ENCODE assay signal across 8 cellular contexts in the genomic region with DNA sequence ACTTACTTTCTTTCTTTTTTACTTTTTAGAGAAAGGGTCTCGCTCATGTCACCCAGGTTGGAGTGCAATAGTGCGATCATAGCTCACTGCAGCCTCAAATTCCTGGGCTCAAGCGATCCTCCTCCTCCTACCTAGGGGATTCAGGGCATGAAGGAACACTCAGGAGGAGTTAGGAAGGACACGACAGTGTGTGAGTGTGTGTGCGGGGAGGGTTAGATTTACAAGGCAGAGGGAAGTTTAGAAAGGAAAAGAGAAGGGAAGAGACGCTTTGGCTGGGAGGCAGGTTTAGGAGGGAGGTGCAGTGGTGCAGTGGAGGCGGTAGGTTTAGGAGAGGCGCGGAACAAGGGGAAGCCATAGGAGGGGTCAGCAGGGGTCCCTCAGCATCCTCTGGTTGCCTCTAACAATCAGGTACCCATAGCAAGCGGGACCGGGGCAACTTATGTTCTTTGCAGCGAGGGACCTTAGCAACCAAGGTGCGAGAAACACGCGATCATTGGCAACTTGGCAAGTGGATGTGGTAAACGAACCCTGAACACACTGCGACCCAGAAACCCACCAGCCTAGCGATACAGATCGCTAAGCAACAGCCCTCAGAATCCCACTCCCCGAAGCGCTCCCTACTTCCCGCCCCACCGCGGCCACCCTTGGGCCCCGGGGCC. TPM values are rescaled to one million over a fixed set of nuclear protein-coding genes. Genes with fewer than 3 reads are reported as not detected.
A peak's percentile ranks its signal among the peaks of the same experiment; 100 is the strongest.
DNase-seq lines count a peak whose midpoint lies in the region; ATAC-seq and TF ChIP-seq lines count a peak whose summit lies in the region.

No MANE protein-coding gene starts in this region.

- TF ChIP-seq CTCF in activated B cell treated with CpG ODN at 0.5 μM for 24 hours (IDR thresholded peaks at IDR 0.05): no peak

- peak overlapping the region; percentile 90 for H3K27ac Mint-ChIP-seq in activated naive CD4-positive, alpha-beta T cell treated with anti-CD3 and anti-CD28 coated beads, Interleukin-2, amount 50 U/mL, for 24 hours
- peak overlapping the region; percentile 87 for H3K27ac Mint-ChIP-seq in activated B cell treated with CpG ODN at 0.5 μM for 24 hours

- H3K4me3 Mint-ChIP-seq in activated naive CD4-positive, alpha-beta T cell treated with anti-CD3 and anti-CD28 coated beads, Interleukin-2, amount 50 U/mL, for 24 hours: peak overlapping the region; percentile 99
- H3K4me3 Mint-ChIP-seq in activated B cell treated with CpG ODN at 0.5 μM for 24 hours: peak overlapping the region; percentile 91

- H3K36me3 Mint-ChIP-seq in activated naive CD4-positive, alpha-beta T cell treated with anti-CD3 and anti-CD28 coated beads, Interleukin-2, amount 50 U/mL, for 24 hours: peaks cover 6% of the 10 kb centered on the region
- H3K36me3 Mint-ChIP-seq in activated B cell treated with CpG ODN at 0.5 μM for 24 hours (ENCODE audit: low read depth): peaks cover 24% of the 10 kb centered on the region

- no peak for DNase-seq in activated naive CD4-positive, alpha-beta T cell (lab: John Stamatoyannopoulos, UW)
- DNase-seq in activated B cell treated with CpG ODN at 0.5 μM for 24 hours (no peak), glomerular visceral epithelial cell (ENCODE audit: extremely low spot score) (peak; percentile 17), renal cortical epithelial cell (ENCODE audit: low read depth) (peak; percentile 7), C1 segment of cervical spinal cord (lab: John Stamatoyannopoulos, UW) (no peak)
- DNase-seq in stimulated activated CD4-positive, alpha-beta T cell treated with anti-CD3 and anti-CD28 coated beads, Interleukin-4, amount 100 ng/mL, for 1 hour: no peak
- no peak for DNase-seq in activated CD8-positive, alpha-beta memory T cell treated with anti-CD3 and anti-CD28 coated beads, Interleukin-2, amount 50 U/mL, for 48 hours

- no peaks in the 10 kb centered on the region for H3K27me3 Mint-ChIP-seq in activated naive CD4-positive, alpha-beta T cell treated with anti-CD3 and anti-CD28 coated beads, Interleukin-2, amount 50 U/mL, for 24 hours
- H3K27me3 Mint-ChIP-seq in activated B cell treated with CpG ODN at 0.5 μM for 24 hours: no peaks in the 10 kb centered on the region

- intact Hi-C loops in activated B cell treated with CpG ODN at 0.5 μM for 24 hours (cut with micrococcal nuclease): loop anchor here (1.0 to 5.0 kb wide), 9 partner anchors 20 to 564 kb away; a partner anchor contains a TSS

- ATAC-seq in activated B cell treated with CpG ODN at 0.5 μM for 24 hours (ENCODE audit: low read depth): no peak

- no peaks in the 10 kb centered on the region for H3K9me3 Mint-ChIP-seq in activated naive CD4-positive, alpha-beta T cell treated with anti-CD3 and anti-CD28 coated beads, Interleukin-2, amount 50 U/mL, for 24 hours
- H3K9me3 Mint-ChIP-seq in activated B cell treated with CpG ODN at 0.5 μM for 24 hours: no peaks in the 10 kb centered on the region

- CTCF ChIA-PET in activated B cell treated with CpG ODN at 0.5 μM for 24 hours (lab: Charles Lee): no interaction called here

- H3K4me1 Mint-ChIP-seq in activated naive CD4-positive, alpha-beta T cell treated with anti-CD3 and anti-CD28 coated beads, Interleukin-2, amount 50 U/mL, for 24 hours: peaks cover 40% of the 10 kb centered on the region
- peaks cover 36% of the 10 kb centered on the region for H3K4me1 Mint-ChIP-seq in activated B cell treated with CpG ODN at 0.5 μM for 24 hours

- POLR2A ChIA-PET in activated B cell treated with CpG ODN at 0.5 μM for 24 hours (lab: Charles Lee): interaction anchor here (2.0 kb wide), 1 partner anchor 252 kb away, joined by 5 read pairs; a partner anchor contains a TSS

RNA-seq across cellular contexts. Expression of a gene that starts 0.5 kb away (rescaled TPM):
- 28.4 and 32.7 TPM in 2 replicates for total RNA-seq in activated B cell treated with CpG ODN at 0.5 μM for 24 hours
- total RNA-seq in renal cortical epithelial cell: 28.7 and 38.6 TPM in 2 replicates

RNA-seq across cellular contexts. Expression of a gene that starts 0.9 kb away (rescaled TPM):
- total RNA-seq in activated B cell treated with CpG ODN at 0.5 μM for 24 hours: 45.5 and 49.5 TPM in 2 replicates
- 13.7 and 16.9 TPM in 2 replicates for total RNA-seq in renal cortical epithelial cell

RNA-seq across cellular contexts. Expression of a gene that starts 13.1 kb away (rescaled TPM):
- 1.2 and 1.7 TPM in 2 replicates for total RNA-seq in activated B cell treated with CpG ODN at 0.5 μM for 24 hours
- total RNA-seq in renal cortical epithelial cell: 0.15 TPM in 1 of 2 replicates, not detected in the other

RNA-seq across cellular contexts. Expression of a gene that starts 20.8 kb away (rescaled TPM):
- total RNA-seq in activated B cell treated with CpG ODN at 0.5 μM for 24 hours (53.5 and 65.0 TPM in 2 replicates), renal cortical epithelial cell (10.0 and 19.1 TPM in 2 replicates)

RNA-seq across cellular contexts. Expression of a gene that starts 31.6 kb away (rescaled TPM):
- total RNA-seq in activated B cell treated with CpG ODN at 0.5 μM for 24 hours (46.4 and 50.9 TPM in 2 replicates), renal cortical epithelial cell (16.8 and 17.0 TPM in 2 replicates)

Comparison
In these comparisons a context has a peak if more than half of its experiments do, and no peak if none do; other contexts are left out.
1. DNase-seq: peak in glomerular visceral epithelial cell (single experiment) and renal cortical epithelial cell (single experiment); none in activated naive CD4-positive, alpha-beta T cell (0 of 4), activated B cell treated with CpG ODN at 0.5 μM for 24 hours (single experiment), stimulated activated CD4-positive, alpha-beta T cell treated with anti-CD3 and anti-CD28 coated beads, Interleukin-4, amount 100 ng/mL, for 1 hour (single experiment), C1 segment of cervical spinal cord (0 of 14) and activated CD8-positive, alpha-beta memory T cell treated with anti-CD3 and anti-CD28 coated beads, Interleukin-2, amount 50 U/mL, for 48 hours (single experiment).